9 cellular contexts compared by ENCODE assay signal in the genomic region with DNA sequence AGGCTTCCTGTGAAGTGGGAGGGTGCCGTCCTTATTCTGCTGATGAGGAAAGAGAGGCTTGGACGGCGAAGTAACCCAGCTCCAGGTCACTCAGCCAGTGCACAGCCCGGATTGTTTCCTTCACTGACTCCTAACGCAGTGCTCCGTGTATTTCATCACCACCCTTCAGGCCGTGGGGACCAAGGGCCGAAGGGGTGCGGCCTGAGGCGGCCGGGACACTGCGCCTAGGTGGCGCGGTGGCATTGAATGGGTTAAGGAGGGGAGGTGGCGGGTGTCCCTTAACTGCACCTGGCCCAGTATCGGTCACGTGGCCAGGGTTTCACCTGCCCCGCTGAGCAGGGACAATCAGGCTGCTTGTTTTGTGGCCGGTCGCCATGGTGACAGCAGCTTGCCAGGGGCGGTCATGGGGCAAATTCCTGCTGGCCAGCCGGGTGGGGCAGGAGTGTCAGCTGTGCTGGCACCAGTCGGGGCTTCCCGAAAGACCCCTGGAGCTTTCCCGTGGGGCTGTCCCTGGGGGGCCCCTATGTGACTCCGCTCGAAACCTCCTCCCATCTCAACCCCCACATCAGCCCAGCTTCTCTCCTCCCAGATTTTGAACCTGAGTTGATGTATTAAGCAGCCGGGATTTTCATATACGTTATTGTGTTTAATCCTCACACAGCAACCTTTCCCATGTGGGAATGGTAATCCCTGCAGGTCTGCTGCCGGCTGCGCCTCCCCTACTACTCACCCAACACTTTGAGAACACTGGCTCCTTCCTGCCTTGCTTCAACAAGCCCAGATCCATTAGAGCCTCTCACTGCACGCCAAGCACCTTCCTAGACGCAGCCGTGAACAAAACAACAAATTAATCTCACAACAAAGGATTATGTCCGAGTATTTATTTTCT. TPM values are rescaled to one million over a fixed set of nuclear protein-coding genes. Genes with fewer than 3 reads are reported as not detected.
A peak's percentile ranks its signal among the peaks of the same experiment; 100 is the strongest.
DNase-seq lines count a peak whose midpoint lies in the region; ATAC-seq and TF ChIP-seq lines count a peak whose summit lies in the region.
"Had no signal": no experiment of that assay in that cellular context is flagged by ENCODE, and none has a peak within 500 bp of the region (broad histone marks: within the 10 kb centered on the region; RNA-seq: fewer than 3 reads in every experiment).

No MANE protein-coding gene starts in this region.

- H3K4me1 ChIP-seq in vagina (peaks cover 21% of the 10 kb centered on the region), gastroesophageal sphincter (peaks cover 0 to 32% (median 6%) of the 10 kb centered on the region in 3 donors)

- H3K4me3 ChIP-seq in vagina: no peak overlapping the region
- no peak overlapping the region for H3K4me3 ChIP-seq in gastroesophageal sphincter

- no peak for TF ChIP-seq POLR2A in vagina (IDR thresholded peaks at IDR 0.05)
- TF ChIP-seq POLR2A in gastroesophageal sphincter (IDR thresholded peaks at IDR 0.05): no peak

- no peak for TF ChIP-seq EP300 in gastroesophageal sphincter (IDR thresholded peaks at IDR 0.05)

- no peak for ATAC-seq in Right ventricle myocardium superior (ENCODE audit: poor library complexity)
- ATAC-seq in gastroesophageal sphincter: no peak

- no peak for TF ChIP-seq CTCF in vagina (IDR thresholded peaks at IDR 0.05)
- TF ChIP-seq CTCF in gastroesophageal sphincter (IDR thresholded peaks at IDR 0.05): no peak

- intact Hi-C loops in Right ventricle myocardium superior (cut with DNase I) (no loop called here), cardiac septum (cut with DNase I) (no loop called here), vagina (cut with DNase I) (no loop called here)

- H3K9me3 ChIP-seq in vagina: no peaks in the 10 kb centered on the region
- no peaks in the 10 kb centered on the region for H3K9me3 ChIP-seq in gastroesophageal sphincter

- 52 to 56% methylated on average over 8 to 13 of the region's 35 CpGs for WGBS in gastroesophageal sphincter (ENCODE audit: low coverage in 1 of 2), 2 donors

- H3K27ac ChIP-seq in vagina (peak overlapping the region; percentile 49), gastroesophageal sphincter (peak overlapping the region in 1 of 4 donors; percentile 42)

- peak; percentile 58 for DNase-seq in Right ventricle myocardium superior
- DNase-seq in cardiac septum (ENCODE audit: low spot score): no peak
- peak; percentile 100 for DNase-seq in SW480 (ENCODE audit: low spot score)
- DNase-seq in left kidney (ENCODE audit: low read depth, low spot score): peak; percentile 99
- no peak for DNase-seq in vagina (ENCODE audit: extremely low spot score in 2 of 2)
- no peak for DNase-seq in activated CD8-positive, alpha-beta memory T cell treated with anti-CD3 and anti-CD28 coated beads for 24 hours
- no peak for DNase-seq in stimulated activated CD4-positive, alpha-beta T cell treated with anti-CD3 and anti-CD28 coated beads, Interleukin-2, amount 100 ng/mL, for 24 hours

- H3K36me3 ChIP-seq in vagina (no peaks in the 10 kb centered on the region), gastroesophageal sphincter (no peaks in the 10 kb centered on the region)

- no peaks in the 10 kb centered on the region for H3K27me3 ChIP-seq in vagina
- no peaks in the 10 kb centered on the region for H3K27me3 ChIP-seq in gastroesophageal sphincter
- H3K27me3 ChIP-seq: dorsolateral prefrontal cortex had no signal

RNA-seq across cellular contexts. Expression of a gene that starts 4.4 kb away (rescaled TPM):
- total RNA-seq in Right ventricle myocardium superior (18.6 TPM), cardiac septum (31.6 TPM), vagina (23.8 TPM), gastroesophageal sphincter (1 to 10 TPM; 5.6 to 8.5 (median 6.6) TPM)

RNA-seq across cellular contexts. Expression of a gene that starts 23.5 kb away (rescaled TPM):
- total RNA-seq in Right ventricle myocardium superior: 1.7 TPM
- 3.3 TPM for total RNA-seq in cardiac septum
- total RNA-seq in vagina: 17.2 TPM
- total RNA-seq in gastroesophageal sphincter: 10 to 100 TPM in 3 of 4 donors, 1 to 10 TPM in 1; 9.6 to 24.0 (median 15.2) TPM

RNA-seq across cellular contexts. Expression of a gene that starts 27.1 kb away (rescaled TPM):
- total RNA-seq in Right ventricle myocardium superior (not detected), cardiac septum (not detected), vagina (not detected), gastroesophageal sphincter (1 to 10 TPM in 1 of 4 donors, not detected in 3; 5.9 TPM)

RNA-seq across cellular contexts. Expression of a gene that starts 59.6 kb away (rescaled TPM):
- total RNA-seq in Right ventricle myocardium superior (74.8 TPM), cardiac septum (59.1 TPM), vagina (49.8 TPM), gastroesophageal sphincter (10 to 100 TPM; 41.5 to 65.0 (median 45.3) TPM)

RNA-seq across cellular contexts. Expression of a gene that starts 59.7 kb away (rescaled TPM):
- total RNA-seq in Right ventricle myocardium superior: 11.8 TPM
- 16.4 TPM for total RNA-seq in cardiac septum
- 7.1 TPM for total RNA-seq in vagina
- 1 to 10 TPM; 2.3 to 9.3 (median 5.3) TPM for total RNA-seq in gastroesophageal sphincter

Comparison
In these comparisons a context has a peak if more than half of its experiments do, and no peak if none do; other contexts are left out.
1. DNase-seq: peak in Right ventricle myocardium superior (single experiment), SW480 (single experiment) and left kidney (single experiment); none in cardiac septum (single experiment), vagina (0 of 2), activated CD8-positive, alpha-beta memory T cell treated with anti-CD3 and anti-CD28 coated beads for 24 hours (single experiment) and stimulated activated CD4-positive, alpha-beta T cell treated with anti-CD3 and anti-CD28 coated beads, Interleukin-2, amount 100 ng/mL, for 24 hours (0 of 2).